In genomic region chr10:60892571-60892970, GRCh38 we compare ENCODE assay signal across 1 cellular context.
TF ChIP-seq lines count a peak whose summit lies in the region.

No MANE protein-coding gene starts in this region.

TF ChIP-seq in IMR-90, 13 proteins besides CTCF, POLR2A, EP300 and RAD21 (continued from another document):
- TF ChIP-seq MAFK (IDR thresholded peaks at IDR 0.05; ENCODE audit: low read depth, low read length) (no peak), SMC3 (IDR thresholded peaks at IDR 0.05; ENCODE audit: low read depth, low read length) (no peak)
